In genomic region chr5:110951373-110951791, GRCh38 we compare ENCODE assay signal across 26 cellular contexts.
DNase-seq lines count a peak whose midpoint lies in the region; ATAC-seq and TF ChIP-seq lines count a peak whose summit lies in the region.
"Had no signal": no experiment of that assay in that cellular context is flagged by ENCODE, and none has a peak within 500 bp of the region (broad histone marks: within the 10 kb centered on the region; RNA-seq: fewer than 3 reads in every experiment).

No MANE protein-coding gene starts in this region.

- DNase-seq in M059J (ENCODE audit: low read depth) = peak; percentile 64
- DNase-seq in astrocyte of the hippocampus (ENCODE audit: low read depth, low spot score) = peak; percentile 62
- DNase-seq in fibroblast of pulmonary artery (ENCODE audit: low read depth) = peak; percentile 27
- peak; percentile 96 for DNase-seq in renal cortical epithelial cell (ENCODE audit: low read depth)
- no peak for DNase-seq in NCI-H128 (lab: John Stamatoyannopoulos, UW; ENCODE audit: unreplicated experiment)
- DNase-seq in naive thymus-derived CD4-positive, alpha-beta T cell = no peak
- DNase-seq in esophagus muscularis mucosa (ENCODE audit: extremely low spot score) = no peak
- DNase-seq: activated CD4-positive, alpha-beta T cell treated with anti-CD3 and anti-CD28 coated beads, Interleukin-2, amount 50 U/mL, for 4 hours; activated gamma-delta T cell treated with Interleukin-2 at 50 U/mL for 16 hours; activated T-cell treated with anti-CD3 and anti-CD28 coated beads, Interleukin-2, amount 50 U/mL, for 48 hours; CD4-positive, alpha-beta memory T cell; immature natural killer cell; Kasumi-1; left ventricle myocardium inferior; NCI-H1092; NCI-H1694 treated with DMSO at 0.1 percent for 48 hours; right lobe of liver; SK-N-SH; stimulated activated CD8-positive, alpha-beta memory T cell treated with anti-CD3 and anti-CD28 coated beads, Interleukin-4, amount 100 ng/mL, for 48 hours had no signal

- peaks cover 0 to 18% (median 5%) of the 10 kb centered on the region in 11 donors for H3K9me3 Mint-ChIP-seq in naive thymus-derived CD4-positive, alpha-beta T cell
- H3K9me3 Mint-ChIP-seq: T-helper 1 cell treated with Interleukin-12 subunit alpha and Interleukin-12 subunit beta and Interleukin-4 antibody, amounts not matched to agents 30 μg/mL and 1 μg/mL, for 36 hours had no signal

- H3K4me3 Mint-ChIP-seq in naive thymus-derived CD4-positive, alpha-beta T cell = no peak overlapping the region
- H3K4me3 Mint-ChIP-seq: B cell; CD4-positive, alpha-beta memory T cell; immature natural killer cell; stimulated activated naive CD8-positive, alpha-beta T cell treated with anti-CD3 and anti-CD28 coated beads, Interleukin-15, Interleukin-2, amounts not matched to agents 100 ng/mL and 50 ng/mL, for 24 hours; T-helper 1 cell treated with Interleukin-12 subunit alpha and Interleukin-12 subunit beta and Interleukin-4 antibody, amounts not matched to agents 30 μg/mL and 1 μg/mL, for 36 hours had no signal

- H3K36me3 Mint-ChIP-seq in naive thymus-derived CD4-positive, alpha-beta T cell = peaks cover 0 to 6% (median 0%) of the 10 kb centered on the region in 5 donors
- H3K36me3 Mint-ChIP-seq: CD4-positive, alpha-beta memory T cell had no signal

- 54% methylated on average over 2 of the region's 2 CpGs for WGBS in esophagus muscularis mucosa

- no peak for TF ChIP-seq CTCF in fibroblast of pulmonary artery (IDR thresholded peaks at IDR 0.05; ENCODE audit: low read length, missing control alignments)
- no peak for TF ChIP-seq CTCF in esophagus muscularis mucosa (IDR thresholded peaks at IDR 0.05)

- peaks cover 0 to 16% (median 6%) of the 10 kb centered on the region in 5 donors for H3K27me3 Mint-ChIP-seq in naive thymus-derived CD4-positive, alpha-beta T cell
- H3K27me3 Mint-ChIP-seq: B cell; stimulated activated naive CD8-positive, alpha-beta T cell treated with anti-CD3 and anti-CD28 coated beads, Interleukin-15, Interleukin-2, amounts not matched to agents 100 ng/mL and 50 ng/mL, for 24 hours had no signal

- H3K27ac Mint-ChIP-seq in naive thymus-derived CD4-positive, alpha-beta T cell = no peak overlapping the region
- H3K27ac Mint-ChIP-seq: B cell; CD4-positive, alpha-beta memory T cell; immature natural killer cell; stimulated activated naive CD8-positive, alpha-beta T cell treated with anti-CD3 and anti-CD28 coated beads, Interleukin-15, Interleukin-2, amounts not matched to agents 100 ng/mL and 50 ng/mL, for 24 hours; T-helper 1 cell treated with Interleukin-12 subunit alpha and Interleukin-12 subunit beta and Interleukin-4 antibody, amounts not matched to agents 30 μg/mL and 1 μg/mL, for 36 hours had no signal

- peaks cover 0 to 2% (median 0%) of the 10 kb centered on the region in 7 donors for H3K4me1 Mint-ChIP-seq in naive thymus-derived CD4-positive, alpha-beta T cell
- H3K4me1 Mint-ChIP-seq: B cell; CD4-positive, alpha-beta memory T cell; immature natural killer cell had no signal

- no peak for ATAC-seq in naive thymus-derived CD4-positive, alpha-beta T cell
- ATAC-seq: gastroesophageal sphincter, HCT116, right lobe of liver had no signal

- H3K27ac ChIP-seq in naive thymus-derived CD4-positive, alpha-beta T cell (ENCODE audit: low read depth, low read length) = no peak overlapping the region
- no peak overlapping the region for H3K27ac ChIP-seq in esophagus muscularis mucosa (replicated peaks in 1 of 4)
- H3K27ac ChIP-seq: gastroesophageal sphincter, left ventricle myocardium inferior, neutrophil, right lobe of liver, thoracic aorta had no signal

- CTCF ChIA-PET in naive thymus-derived CD4-positive, alpha-beta T cell (lab: Charles Lee) = no interaction called here

- intact Hi-C loops in naive thymus-derived CD4-positive, alpha-beta T cell (cut with micrococcal nuclease) = no loop called here
- intact Hi-C loops in esophagus muscularis mucosa (cut with DNase I) = no loop called here

- no peaks in the 10 kb centered on the region for H3K4me1 ChIP-seq in naive thymus-derived CD4-positive, alpha-beta T cell (ENCODE audit: control insufficient read depth in 2 of 2, insufficient read depth in 2 of 2, low read length in 2 of 2)
- peaks cover 0 to 3% (median 0%) of the 10 kb centered on the region in 4 donors for H3K4me1 ChIP-seq in esophagus muscularis mucosa
- H3K4me1 ChIP-seq: gastroesophageal sphincter, left ventricle myocardium inferior had no signal

- no peak for TF ChIP-seq POLR2A in esophagus muscularis mucosa (IDR thresholded peaks at IDR 0.05; ENCODE audit: low read depth)

- TF ChIP-seq EP300 in esophagus muscularis mucosa (IDR thresholded peaks at IDR 0.05) = no peak

- no peak overlapping the region for H3K4me3 ChIP-seq in fibroblast of pulmonary artery (replicated peaks; ENCODE audit: low read depth, low read length)
- H3K4me3 ChIP-seq in naive thymus-derived CD4-positive, alpha-beta T cell (ENCODE audit: low read length) = no peak overlapping the region
- H3K4me3 ChIP-seq in esophagus muscularis mucosa = no peak overlapping the region
- H3K4me3 ChIP-seq: gastroesophageal sphincter, left ventricle myocardium inferior, right lobe of liver, thoracic aorta had no signal

- H3K27me3 ChIP-seq in naive thymus-derived CD4-positive, alpha-beta T cell (ENCODE audit: control insufficient read depth in 2 of 2, insufficient read depth in 2 of 2, low read length in 2 of 2) = no peaks in the 10 kb centered on the region
- no peaks in the 10 kb centered on the region for H3K27me3 ChIP-seq in esophagus muscularis mucosa
- H3K27me3 ChIP-seq: gastroesophageal sphincter, neutrophil, right lobe of liver had no signal

- H3K36me3 ChIP-seq in naive thymus-derived CD4-positive, alpha-beta T cell (ENCODE audit: control insufficient read depth in 2 of 3, insufficient read depth in 3 of 3, low read length in 3 of 3) = no peaks in the 10 kb centered on the region
- H3K36me3 ChIP-seq in esophagus muscularis mucosa = no peaks in the 10 kb centered on the region
- H3K36me3 ChIP-seq: gastroesophageal sphincter, left ventricle myocardium inferior, neutrophil, right lobe of liver, thoracic aorta had no signal

- H3K9me3 ChIP-seq in naive thymus-derived CD4-positive, alpha-beta T cell (ENCODE audit: control insufficient read depth in 2 of 3, low read length in 3 of 3) = no peaks in the 10 kb centered on the region
- H3K9me3 ChIP-seq in esophagus muscularis mucosa = no peaks in the 10 kb centered on the region
- H3K9me3 ChIP-seq: gastroesophageal sphincter, left ventricle myocardium inferior, neutrophil, right lobe of liver, SK-N-SH, thoracic aorta had no signal

- POLR2A ChIA-PET in naive thymus-derived CD4-positive, alpha-beta T cell (lab: Charles Lee) = no interaction called here

Comparison
In these comparisons a context has a peak if more than half of its experiments do, and no peak if none do; other contexts are left out.
1. DNase-seq: peak in M059J (single experiment), astrocyte of the hippocampus (single experiment), fibroblast of pulmonary artery (single experiment) and renal cortical epithelial cell (single experiment); none in NCI-H128 (single experiment), naive thymus-derived CD4-positive, alpha-beta T cell (0 of 9) and esophagus muscularis mucosa (single experiment).